Comparison of ENCODE assay signal across 25 cellular contexts in genomic region chr5:66743344-66743743, GRCh38.
"Had no signal": no experiment of that assay in that cellular context is flagged by ENCODE, and none has a peak within 500 bp of the region (broad histone marks: within the 10 kb centered on the region; RNA-seq: fewer than 3 reads in every experiment).

No MANE protein-coding gene starts in this region.

- H3K36me3 ChIP-seq: adrenal gland, colonic mucosa, esophagus squamous epithelium, ovary, stomach, thyroid gland, WERI-Rb-1 had no signal

- H3K27me3 ChIP-seq: adrenal gland, body of pancreas, colonic mucosa, esophagus squamous epithelium, ovary, stomach, thyroid gland had no signal

- H3K9me3 Mint-ChIP-seq: activated naive CD4-positive, alpha-beta T cell treated with anti-CD3 and anti-CD28 coated beads for 36 hours; activated naive CD8-positive, alpha-beta T cell treated with anti-CD3 and anti-CD28 coated beads for 36 hours; T-helper 1 cell treated with Interleukin-12 subunit alpha and Interleukin-12 subunit beta and Interleukin-4 antibody, amounts not matched to agents 30 μg/mL and 1 μg/mL, for 36 hours had no signal

- H3K4me3 ChIP-seq: adrenal gland, body of pancreas, colonic mucosa, esophagus squamous epithelium, ovary, smooth muscle cell, stomach, thyroid gland had no signal

- H3K27ac Mint-ChIP-seq: activated naive CD4-positive, alpha-beta T cell treated with anti-CD3 and anti-CD28 coated beads for 36 hours; activated naive CD8-positive, alpha-beta T cell treated with anti-CD3 and anti-CD28 coated beads for 36 hours; progenitor cell of endocrine pancreas; T-helper 1 cell treated with Interleukin-12 subunit alpha and Interleukin-12 subunit beta and Interleukin-4 antibody, amounts not matched to agents 30 μg/mL and 1 μg/mL, for 36 hours had no signal

- H3K27ac ChIP-seq: colonic mucosa, epithelial cell of prostate, esophagus squamous epithelium, ovary, thyroid gland, WERI-Rb-1 had no signal

- H3K4me1 ChIP-seq: colonic mucosa, esophagus squamous epithelium, thyroid gland had no signal

- H3K27me3 Mint-ChIP-seq: progenitor cell of endocrine pancreas had no signal

- H3K9me3 ChIP-seq: adrenal gland, body of pancreas, colonic mucosa, esophagus squamous epithelium, ovary, stomach, thyroid gland had no signal

- ATAC-seq: activated CD4-positive, CD25-positive, alpha-beta regulatory T cell treated with anti-CD3 and anti-CD28 coated beads, Interleukin-2, amount 50 U/mL, for 24 hours; body of pancreas had no signal

- H3K36me3 Mint-ChIP-seq: activated naive CD8-positive, alpha-beta T cell treated with anti-CD3 and anti-CD28 coated beads for 36 hours; naive B cell; stimulated activated naive B cell treated with anti-CD40 and anti-IgM and Interleukin-4, amounts not matched to agents 10 μg/mL and 1 μg/mL and 100 μg/mL, for 72 hours had no signal

- DNase-seq: activated CD8-positive, alpha-beta memory T cell treated with anti-CD3 and anti-CD28 coated beads for 24 hours; activated effector memory CD4-positive, alpha-beta T cell treated with anti-CD3 and anti-CD28 coated beads, Interleukin-2, amount 50 U/mL, for 16 hours; activated naive CD4-positive, alpha-beta T cell treated with anti-CD3 and anti-CD28 coated beads for 36 hours; activated naive CD8-positive, alpha-beta T cell treated with anti-CD3 and anti-CD28 coated beads for 36 hours; body of pancreas; cerebellar nuclear complex; colonic mucosa; effector CD8-positive, alpha-beta T cell; esophagus squamous epithelium; foreskin melanocyte; naive B cell; stimulated activated naive B cell treated with anti-CD40 and anti-IgM and Interleukin-4, amounts not matched to agents 10 μg/mL and 1 μg/mL and 100 μg/mL, for 72 hours; stomach; SW 1271; T-helper 9 cell; thyroid gland; WERI-Rb-1 had no signal

- H3K4me3 Mint-ChIP-seq: activated naive CD4-positive, alpha-beta T cell treated with anti-CD3 and anti-CD28 coated beads for 36 hours; activated naive CD8-positive, alpha-beta T cell treated with anti-CD3 and anti-CD28 coated beads for 36 hours; mesothelial cell of epicardium; naive B cell; T-helper 1 cell treated with Interleukin-12 subunit alpha and Interleukin-12 subunit beta and Interleukin-4 antibody, amounts not matched to agents 30 μg/mL and 1 μg/mL, for 36 hours had no signal

- H3K4me1 Mint-ChIP-seq: naive B cell had no signal
